8 cellular contexts compared by ENCODE assay signal in the genomic region with DNA sequence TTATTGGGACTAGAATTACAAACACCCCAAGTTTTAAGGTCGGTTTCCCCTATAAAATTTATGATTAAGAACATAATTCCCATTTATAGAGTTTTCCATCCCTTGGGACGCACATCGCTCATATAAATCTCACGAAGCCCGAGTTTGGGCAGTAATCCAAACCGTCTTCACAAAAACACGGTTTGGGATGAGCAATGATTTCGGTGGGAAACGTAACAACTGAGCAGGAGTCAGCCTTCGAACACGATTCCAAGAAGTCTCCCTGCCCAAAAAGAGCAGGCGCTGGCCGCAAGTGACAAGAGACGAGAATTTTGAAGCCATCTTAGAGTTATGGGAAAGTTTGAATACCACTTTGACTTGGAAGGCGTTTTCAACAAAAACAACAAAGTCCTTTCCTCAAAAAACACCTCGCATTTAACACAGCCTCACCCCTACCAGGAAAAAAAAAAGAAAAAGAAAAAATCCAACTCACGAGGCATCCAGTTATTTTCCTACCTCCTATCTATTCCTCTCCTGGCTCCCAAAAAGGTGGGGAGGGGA. TPM values are rescaled to one million over a fixed set of nuclear protein-coding genes. Genes with fewer than 3 reads are reported as not detected.
DNase-seq lines count a peak whose midpoint lies in the region; ATAC-seq and TF ChIP-seq lines count a peak whose summit lies in the region.

No MANE protein-coding gene starts in this region.

- peaks cover 70% of the 10 kb centered on the region for H3K4me1 Mint-ChIP-seq in CD4-positive, alpha-beta T cell (ENCODE audit: low read depth)
- peaks cover 26% of the 10 kb centered on the region for H3K4me1 Mint-ChIP-seq in memory B cell

- POLR2A ChIA-PET in CD4-positive, alpha-beta T cell (lab: Charles Lee) = no interaction called here

- H3K9me3 Mint-ChIP-seq in CD4-positive, alpha-beta T cell = no peaks in the 10 kb centered on the region
- no peaks in the 10 kb centered on the region for H3K9me3 Mint-ChIP-seq in memory B cell

- no peak overlapping the region for H3K27ac ChIP-seq in CD4-positive, alpha-beta T cell (ENCODE audit: low read depth, low read length)
- H3K27ac ChIP-seq in KOPT-K1 (ENCODE audit: low read depth, low read length, poor library complexity, severe bottlenecking) (peak overlapping the region; percentile 99), caudate nucleus (ENCODE audit: low read depth, low read length) (peak overlapping the region; percentile 60), urinary bladder (ENCODE audit: low read depth) (no peak overlapping the region)

- intact Hi-C loops in CD4-positive, alpha-beta T cell (cut with DNase I, micrococcal nuclease) = loop anchor here in 1 of 2 experiments (2.0 to 10.0 kb wide), 4 partner anchors 46 to 1818 kb away; a partner anchor contains a TSS

- peak overlapping the region; percentile 98 for H3K4me3 ChIP-seq in urinary bladder (ENCODE audit: low read depth, low read length)

- H3K27ac Mint-ChIP-seq in CD4-positive, alpha-beta T cell = peak overlapping the region; percentile 93
- H3K27ac Mint-ChIP-seq in memory B cell = peak overlapping the region; percentile 75

- CTCF ChIA-PET in CD4-positive, alpha-beta T cell (lab: Charles Lee) = no interaction called here

- ATAC-seq in CD4-positive, alpha-beta T cell (ENCODE audit: poor library complexity) = no peak
- ATAC-seq in memory B cell (ENCODE audit: low read depth) = no peak
- ATAC-seq in GM18867 (IDR thresholded peaks at IDR 0.05; ENCODE audit: unreplicated experiment) = no peak

- DNase-seq in CD4-positive, alpha-beta T cell = no peak
- DNase-seq in caudate nucleus (lab: John Stamatoyannopoulos, UW) (peak in 1 of 61 donors; percentile 1), memory B cell (ENCODE audit: low spot score in 2 of 2) (no peak), SHP77 treated with DMSO at 0.1 percent for 48 hours (lab: John Stamatoyannopoulos, UW) (no peak)
- DNase-seq in stimulated activated CD4-positive, alpha-beta T cell treated with anti-CD3 and anti-CD28 coated beads, Interleukin-4, amount 100 ng/mL, for 24 hours = no peak

- H3K9me3 ChIP-seq in CD4-positive, alpha-beta T cell (ENCODE audit: control insufficient read depth, low read length) = no peaks in the 10 kb centered on the region
- no peaks in the 10 kb centered on the region for H3K9me3 ChIP-seq in KOPT-K1 (ENCODE audit: insufficient read depth, low read length, poor library complexity, severe bottlenecking)

- peaks cover 40% of the 10 kb centered on the region for H3K36me3 Mint-ChIP-seq in CD4-positive, alpha-beta T cell (ENCODE audit: low read depth)
- H3K36me3 Mint-ChIP-seq in memory B cell = peaks cover 2% of the 10 kb centered on the region

- TF ChIP-seq CTCF in CD4-positive, alpha-beta T cell (IDR thresholded peaks at IDR 0.05) = no peak

- H3K27me3 ChIP-seq in CD4-positive, alpha-beta T cell (ENCODE audit: control insufficient read depth, insufficient read depth, low read length) = no peaks in the 10 kb centered on the region

- WGBS in urinary bladder = 6% methylated on average over 17 of the region's 17 CpGs

- H3K36me3 ChIP-seq in KOPT-K1 (ENCODE audit: insufficient read depth, low read length) (peaks cover 30% of the 10 kb centered on the region), urinary bladder (ENCODE audit: insufficient read depth) (no peaks in the 10 kb centered on the region)

- H3K27me3 Mint-ChIP-seq in CD4-positive, alpha-beta T cell = no peaks in the 10 kb centered on the region
- peaks cover 1% of the 10 kb centered on the region for H3K27me3 Mint-ChIP-seq in memory B cell

- H3K4me3 Mint-ChIP-seq in CD4-positive, alpha-beta T cell = peak overlapping the region; percentile 91
- peak overlapping the region; percentile 77 for H3K4me3 Mint-ChIP-seq in memory B cell

- peaks cover 2% of the 10 kb centered on the region for H3K4me1 ChIP-seq in urinary bladder (ENCODE audit: insufficient read depth)

RNA-seq across cellular contexts. Expression of a gene that starts 1.7 kb away (rescaled TPM):
- total RNA-seq in CD4-positive, alpha-beta T cell = 10 to 100 TPM; 13.1 to 17.9 TPM
- total RNA-seq in urinary bladder = 52.4 TPM
- polyA plus RNA-seq in urinary bladder = 39.9 TPM

RNA-seq across cellular contexts. Expression of a gene that starts 46.5 kb away (rescaled TPM):
- total RNA-seq in CD4-positive, alpha-beta T cell = 10 to 100 TPM in 1 of 2 experiments, 1 to 10 TPM in 1; 8.5 to 10.0 TPM
- total RNA-seq in urinary bladder = 20.8 TPM
- polyA plus RNA-seq in urinary bladder = 38.3 TPM

Comparison
In these comparisons a context has a peak if more than half of its experiments do, and no peak if none do; other contexts are left out.
1. H3K27ac ChIP-seq: peak in KOPT-K1 (single experiment) and caudate nucleus (single experiment); none in CD4-positive, alpha-beta T cell (single experiment) and urinary bladder (single experiment).